ENCODE assay signal across 15 cellular contexts in the genomic region with DNA sequence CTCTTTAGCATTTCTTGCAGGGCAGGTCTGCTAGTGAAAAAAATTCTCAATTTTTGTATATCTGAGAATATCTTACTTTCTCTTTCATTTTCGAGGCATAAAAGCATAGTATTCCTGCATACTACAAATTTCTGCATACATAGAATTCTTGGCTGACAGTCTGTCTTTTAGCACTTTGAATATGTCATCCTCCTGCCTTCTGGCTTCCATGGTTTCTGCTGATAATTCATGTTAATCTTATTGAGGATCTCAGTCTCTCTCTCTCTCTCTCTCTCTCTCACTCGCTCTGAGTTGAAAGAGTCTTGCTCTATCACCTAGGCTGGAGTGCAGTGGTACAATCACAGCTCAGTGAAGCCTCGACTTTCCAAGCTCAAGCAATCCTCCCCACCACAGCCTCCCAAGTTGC.
DNase-seq lines count a peak whose midpoint lies in the region; ATAC-seq and TF ChIP-seq lines count a peak whose summit lies in the region.
"Had no signal": no experiment of that assay in that cellular context is flagged by ENCODE, and none has a peak within 500 bp of the region (broad histone marks: within the 10 kb centered on the region; RNA-seq: fewer than 3 reads in every experiment).

No MANE protein-coding gene starts in this region.

- no peak overlapping the region for H3K4me3 ChIP-seq in KMS-11 (IDR thresholded peaks at IDR 0.05; ENCODE audit: insufficient read depth, low read depth, low read length)
- H3K4me3 ChIP-seq: hepatocyte, sigmoid colon had no signal

- H3K27me3 Mint-ChIP-seq in activated naive CD8-positive, alpha-beta T cell treated with anti-CD3 and anti-CD28 coated beads, Interleukin-2, amount 10 ng/mL, durations not matched to agents 7 days and 5 days = no peaks in the 10 kb centered on the region
- H3K27me3 Mint-ChIP-seq in memory B cell = peaks cover 2% of the 10 kb centered on the region

- no peaks in the 10 kb centered on the region for H4K20me1 ChIP-seq in KMS-11 (ENCODE audit: insufficient read depth)

- no peaks in the 10 kb centered on the region for H3K36me3 Mint-ChIP-seq in activated naive CD8-positive, alpha-beta T cell treated with anti-CD3 and anti-CD28 coated beads, Interleukin-2, amount 10 ng/mL, durations not matched to agents 7 days and 5 days
- H3K36me3 Mint-ChIP-seq in memory B cell = no peaks in the 10 kb centered on the region
- H3K36me3 Mint-ChIP-seq: activated naive CD4-positive, alpha-beta T cell treated with anti-CD3 and anti-CD28 coated beads, Interleukin-2, amount 50 U/mL, for 72 hours had no signal

- peaks cover 14% of the 10 kb centered on the region for H3K4me1 Mint-ChIP-seq in activated naive CD8-positive, alpha-beta T cell treated with anti-CD3 and anti-CD28 coated beads, Interleukin-2, amount 10 ng/mL, durations not matched to agents 7 days and 5 days
- peaks cover 4% of the 10 kb centered on the region for H3K4me1 Mint-ChIP-seq in memory B cell

- H3K9me3 Mint-ChIP-seq in activated naive CD8-positive, alpha-beta T cell treated with anti-CD3 and anti-CD28 coated beads, Interleukin-2, amount 10 ng/mL, durations not matched to agents 7 days and 5 days = peaks cover 3% of the 10 kb centered on the region
- peaks cover 1% of the 10 kb centered on the region for H3K9me3 Mint-ChIP-seq in memory B cell

- H3K4me1 ChIP-seq in KMS-11 (ENCODE audit: low read depth, poor library complexity, severe bottlenecking) = peaks cover 7% of the 10 kb centered on the region
- H3K4me1 ChIP-seq: sigmoid colon had no signal

- no peak for TF ChIP-seq CTCF in KMS-11 (conservative IDR thresholded peaks at IDR 0.05; ENCODE audit: low read depth, low read length)
- no peak for TF ChIP-seq CTCF in GM10266 (IDR thresholded peaks at IDR 0.05; ENCODE audit: control insufficient read depth, insufficient read depth, low read depth, missing control alignments)

- peak overlapping the region; percentile 70 for H3K27ac Mint-ChIP-seq in activated naive CD8-positive, alpha-beta T cell treated with anti-CD3 and anti-CD28 coated beads, Interleukin-2, amount 10 ng/mL, durations not matched to agents 7 days and 5 days
- H3K27ac Mint-ChIP-seq in memory B cell = no peak overlapping the region

- H3K36me3 ChIP-seq in KMS-11 (ENCODE audit: insufficient read depth) = no peaks in the 10 kb centered on the region
- H3K36me3 ChIP-seq: sigmoid colon had no signal

- POLR2A ChIA-PET in activated naive CD8-positive, alpha-beta T cell treated with anti-CD3 and anti-CD28 coated beads, Interleukin-2, amount 10 ng/mL, durations not matched to agents 7 days and 5 days (lab: Charles Lee) = no interaction called here

- H2AFZ ChIP-seq in KMS-11 (ENCODE audit: low read depth) = no peak overlapping the region
- H2AFZ ChIP-seq: hepatocyte had no signal

- H3K4me2 ChIP-seq in KMS-11 = peak overlapping the region; percentile 29; the same call in 1 of the 2 replicates
- H3K4me2 ChIP-seq: hepatocyte had no signal

- H3K9ac ChIP-seq in KMS-11 = no peak overlapping the region

- no peaks in the 10 kb centered on the region for H3K27me3 ChIP-seq in KMS-11 (ENCODE audit: insufficient read depth, low read depth)
- H3K27me3 ChIP-seq: hepatocyte, sigmoid colon had no signal

- no peaks in the 10 kb centered on the region for H3K79me2 ChIP-seq in KMS-11 (ENCODE audit: insufficient read depth, low read depth)
- H3K79me2 ChIP-seq: hepatocyte had no signal

- H3K4me3 Mint-ChIP-seq in activated naive CD8-positive, alpha-beta T cell treated with anti-CD3 and anti-CD28 coated beads, Interleukin-2, amount 10 ng/mL, durations not matched to agents 7 days and 5 days = peak overlapping the region; percentile 71
- peak overlapping the region; percentile 77 for H3K4me3 Mint-ChIP-seq in memory B cell

- peak; percentile 18 for DNase-seq in EL
- no peak for DNase-seq in activated naive CD8-positive, alpha-beta T cell treated with anti-CD3 and anti-CD28 coated beads, Interleukin-2, amount 10 ng/mL, durations not matched to agents 7 days and 5 days
- no peak for DNase-seq in memory B cell (ENCODE audit: low spot score in 2 of 2)
- no peak for DNase-seq in GM10266 (ENCODE audit: extremely low spot score)
- DNase-seq in LoVo (ENCODE audit: low spot score) = no peak
- DNase-seq in caudate nucleus (lab: John Stamatoyannopoulos, UW) = no peak
- DNase-seq: activated CD4-positive, alpha-beta T cell treated with anti-CD3 and anti-CD28 coated beads, Interleukin-2, amount 50 U/mL, for 1 hour; NCI-H1092 treated with DMSO at 0.1 percent for 48 hours; NCI-H446; sigmoid colon had no signal

- no peak overlapping the region for H3K27ac ChIP-seq in KMS-11
- H3K27ac ChIP-seq in caudate nucleus (ENCODE audit: low read depth, low read length) = no peak overlapping the region
- H3K27ac ChIP-seq: epithelial cell of prostate, hepatocyte, sigmoid colon had no signal

- ATAC-seq in activated naive CD8-positive, alpha-beta T cell treated with anti-CD3 and anti-CD28 coated beads, Interleukin-2, amount 10 ng/mL, durations not matched to agents 7 days and 5 days (ENCODE audit: low read depth) = no peak
- ATAC-seq in memory B cell (ENCODE audit: low read depth) (no peak), HG02763 (IDR thresholded peaks at IDR 0.05; ENCODE audit: unreplicated experiment) (no peak)
